ENCODE assay signal across 24 cellular contexts in the genomic region with DNA sequence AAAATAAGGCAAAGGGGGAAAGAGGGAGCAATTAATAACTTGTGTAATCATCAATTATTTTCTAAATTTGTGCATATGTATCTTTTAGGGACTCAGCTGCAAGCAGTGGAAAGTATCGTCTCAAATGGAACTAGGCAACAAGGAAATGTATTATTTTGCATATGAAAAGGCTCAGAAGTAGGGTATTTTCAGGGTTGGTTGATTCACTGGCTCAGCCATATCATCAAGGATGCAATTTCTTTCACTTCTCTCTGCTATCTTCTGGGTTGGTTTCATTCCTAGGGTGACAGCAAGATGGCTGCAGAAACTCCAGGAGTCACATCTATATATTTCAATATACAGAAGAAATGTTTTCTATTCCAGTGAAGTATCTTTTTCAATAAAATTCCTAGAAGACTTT.
DNase-seq lines count a peak whose midpoint lies in the region; ATAC-seq and TF ChIP-seq lines count a peak whose summit lies in the region.
"Had no signal": no experiment of that assay in that cellular context is flagged by ENCODE, and none has a peak within 500 bp of the region (broad histone marks: within the 10 kb centered on the region; RNA-seq: fewer than 3 reads in every experiment).

No MANE protein-coding gene starts in this region.

- H3K36me3 Mint-ChIP-seq in progenitor cell of endocrine pancreas (ENCODE audit: insufficient read depth) = no peaks in the 10 kb centered on the region
- H3K36me3 Mint-ChIP-seq: brain had no signal

- DNase-seq in GM12865 (ENCODE audit: low read depth) (peak; percentile 15), progenitor cell of endocrine pancreas (ENCODE audit: low spot score, unreplicated experiment) (no peak), DMS 273 (lab: John Stamatoyannopoulos, UW; ENCODE audit: unreplicated experiment) (no peak), GF-D8 (lab: John Stamatoyannopoulos, UW) (no peak)
- DNase-seq in activated CD8-positive, alpha-beta memory T cell treated with anti-CD3 and anti-CD28 coated beads, Interleukin-2, amount 50 U/mL, for 4 hours = no peak
- DNase-seq: 8988T; activated CD4-positive, alpha-beta T cell treated with anti-CD3 and anti-CD28 coated beads, Interleukin-2, amount 50 U/mL, for 4 hours; activated effector memory CD4-positive, alpha-beta T cell treated with anti-CD3 and anti-CD28 coated beads, Interleukin-2, amount 50 U/mL, for 16 hours; activated naive CD8-positive, alpha-beta T cell treated with anti-CD3 and anti-CD28 coated beads, Interleukin-2, amount 50 U/mL, for 24 hours; AML-193; effector CD8-positive, alpha-beta T cell; gastrocnemius medialis; H7; islet precursor cell; NCI-H2107; nucleus accumbens had no signal

- H3K4me1 Mint-ChIP-seq in progenitor cell of endocrine pancreas (ENCODE audit: low read depth) = peaks cover 4% of the 10 kb centered on the region

- no peaks in the 10 kb centered on the region for H3K9me3 Mint-ChIP-seq in progenitor cell of endocrine pancreas (ENCODE audit: low read depth)
- H3K9me3 Mint-ChIP-seq: brain; T-helper 2 cell treated with Interferon-gamma antibody and Interleukin-4, amounts not matched to agents 5 μg/mL and 100 μg/mL, for 36 hours had no signal

- TF ChIP-seq CTCF in GM12865 (IDR thresholded peaks at IDR 0.05; ENCODE audit: insufficient read depth, low read depth, low read length, missing control alignments) (no peak), progenitor cell of endocrine pancreas (IDR thresholded peaks at IDR 0.05; ENCODE audit: unreplicated experiment) (no peak)

- H3K27ac Mint-ChIP-seq in progenitor cell of endocrine pancreas = no peak overlapping the region
- H3K27ac Mint-ChIP-seq: activated naive CD8-positive, alpha-beta T cell treated with anti-CD3 and anti-CD28 coated beads, Interleukin-2, amount 50 U/mL, for 24 hours; brain; T-helper 2 cell treated with Interferon-gamma antibody and Interleukin-4, amounts not matched to agents 5 μg/mL and 100 μg/mL, for 36 hours had no signal

- no peak overlapping the region for H3K4me3 Mint-ChIP-seq in progenitor cell of endocrine pancreas (ENCODE audit: low read depth)
- H3K4me3 Mint-ChIP-seq: activated naive CD8-positive, alpha-beta T cell treated with anti-CD3 and anti-CD28 coated beads, Interleukin-2, amount 50 U/mL, for 24 hours; brain; T-helper 2 cell treated with Interferon-gamma antibody and Interleukin-4, amounts not matched to agents 5 μg/mL and 100 μg/mL, for 36 hours had no signal

- H3K4me3 ChIP-seq in GM12865 (ENCODE audit: low read depth, low read length) = no peak overlapping the region
- H3K4me3 ChIP-seq: gastrocnemius medialis, lung, vagina had no signal

- peaks cover 65% of the 10 kb centered on the region for H3K27me3 Mint-ChIP-seq in progenitor cell of endocrine pancreas
- H3K27me3 Mint-ChIP-seq: brain had no signal

- ATAC-seq in GM19043 (IDR thresholded peaks at IDR 0.05; ENCODE audit: low read depth, unreplicated experiment) (peak; percentile 56), GM21619 (IDR thresholded peaks at IDR 0.05; ENCODE audit: unreplicated experiment) (peak; percentile 51), HG03135 (IDR thresholded peaks at IDR 0.05; ENCODE audit: unreplicated experiment) (peak; percentile 75)
- ATAC-seq: activated naive CD8-positive, alpha-beta T cell treated with anti-CD3 and anti-CD28 coated beads, Interleukin-2, amount 50 U/mL, for 24 hours; gastrocnemius medialis; SK-N-SH treated with all-trans-retinoic acid at 6 μM for 48 hours had no signal
